1 cellular context compared by ENCODE assay signal in the genomic region with DNA sequence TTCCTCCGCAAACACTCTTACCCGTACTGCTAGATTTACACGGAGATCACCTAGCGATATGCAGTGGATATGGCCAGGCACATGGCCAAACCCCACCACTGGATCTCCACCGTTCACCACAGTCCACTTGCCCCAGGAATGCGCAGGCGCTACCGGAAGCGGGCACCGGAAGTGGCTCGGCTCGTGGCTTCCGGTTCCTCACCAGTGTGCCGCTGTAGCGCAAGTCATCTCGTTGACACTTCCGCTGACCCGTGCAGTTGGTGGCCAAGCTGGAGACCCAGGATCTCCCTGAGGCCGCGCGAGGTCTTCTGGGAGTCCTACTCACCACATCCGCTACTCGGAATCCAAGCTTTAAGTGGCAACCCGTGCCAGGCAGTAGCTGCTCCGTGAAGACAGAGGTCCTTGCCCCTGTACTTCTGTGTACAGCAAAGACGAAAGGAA.
TF ChIP-seq lines count a peak whose summit lies in the region.

No MANE protein-coding gene starts in this region.

TF ChIP-seq in GM12878, 131 proteins besides CTCF, POLR2A, EP300 and RAD21 (continues in another document):
- TF ChIP-seq FOS (IDR thresholded peaks at IDR 0.05; ENCODE audit: borderline replicate concordance, extremely low read depth, insufficient read length) (no peak), TARDBP (IDR thresholded peaks at IDR 0.05; ENCODE audit: borderline replicate concordance) (no peak), BCL11A (IDR thresholded peaks at IDR 0.05; ENCODE audit: low read depth, low read length) (no peak), TAF1 (IDR thresholded peaks at IDR 0.05; ENCODE audit: borderline replicate concordance, low read depth, low read length) (no peak), NFYA (IDR thresholded peaks at IDR 0.05; ENCODE audit: borderline replicate concordance, low read depth, low read length) (no peak), MTA3 (IDR thresholded peaks at IDR 0.05; ENCODE audit: borderline replicate concordance, low read length) (no peak), HCFC1 (IDR thresholded peaks at IDR 0.05; ENCODE audit: low read length) (no peak), BHLHE40 (IDR thresholded peaks at IDR 0.05; ENCODE audit: borderline replicate concordance in 1 of 2, low read depth in 2 of 2, low read length in 1 of 2) (no peak), YY1 (IDR thresholded peaks at IDR 0.05; ENCODE audit: low read depth, low read length) (no peak), ZNF274 (IDR thresholded peaks at IDR 0.05; ENCODE audit: insufficient read depth, insufficient read length) (no peak), GATAD2B (conservative IDR thresholded peaks at IDR 0.05; ENCODE audit: low read depth) (no peak), NR2C1 (IDR thresholded peaks at IDR 0.05) (no peak), NR2F1 (conservative IDR thresholded peaks at IDR 0.05) (no peak), ETV6 (conservative IDR thresholded peaks at IDR 0.05 in 1 of 2, IDR thresholded peaks at IDR 0.05 in 1 of 2; ENCODE audit: borderline replicate concordance in 1 of 2, low read depth in 1 of 2) (peak in 1 of 2 experiments; percentile 56; a peak in 2 of 4 replicates), KDM1A (IDR thresholded peaks at IDR 0.05; ENCODE audit: borderline replicate concordance) (no peak), GABPA (IDR thresholded peaks at IDR 0.05; ENCODE audit: low read depth) (peak; percentile 92), TCF12 (IDR thresholded peaks at IDR 0.05; ENCODE audit: low read depth, low read length) (no peak), NRF1 (conservative IDR thresholded peaks at IDR 0.05; ENCODE audit: low read depth, low read length) (no peak), RCOR1 (conservative IDR thresholded peaks at IDR 0.05; ENCODE audit: low read depth, low read length) (no peak)
- TF ChIP-seq, protein P1, sequence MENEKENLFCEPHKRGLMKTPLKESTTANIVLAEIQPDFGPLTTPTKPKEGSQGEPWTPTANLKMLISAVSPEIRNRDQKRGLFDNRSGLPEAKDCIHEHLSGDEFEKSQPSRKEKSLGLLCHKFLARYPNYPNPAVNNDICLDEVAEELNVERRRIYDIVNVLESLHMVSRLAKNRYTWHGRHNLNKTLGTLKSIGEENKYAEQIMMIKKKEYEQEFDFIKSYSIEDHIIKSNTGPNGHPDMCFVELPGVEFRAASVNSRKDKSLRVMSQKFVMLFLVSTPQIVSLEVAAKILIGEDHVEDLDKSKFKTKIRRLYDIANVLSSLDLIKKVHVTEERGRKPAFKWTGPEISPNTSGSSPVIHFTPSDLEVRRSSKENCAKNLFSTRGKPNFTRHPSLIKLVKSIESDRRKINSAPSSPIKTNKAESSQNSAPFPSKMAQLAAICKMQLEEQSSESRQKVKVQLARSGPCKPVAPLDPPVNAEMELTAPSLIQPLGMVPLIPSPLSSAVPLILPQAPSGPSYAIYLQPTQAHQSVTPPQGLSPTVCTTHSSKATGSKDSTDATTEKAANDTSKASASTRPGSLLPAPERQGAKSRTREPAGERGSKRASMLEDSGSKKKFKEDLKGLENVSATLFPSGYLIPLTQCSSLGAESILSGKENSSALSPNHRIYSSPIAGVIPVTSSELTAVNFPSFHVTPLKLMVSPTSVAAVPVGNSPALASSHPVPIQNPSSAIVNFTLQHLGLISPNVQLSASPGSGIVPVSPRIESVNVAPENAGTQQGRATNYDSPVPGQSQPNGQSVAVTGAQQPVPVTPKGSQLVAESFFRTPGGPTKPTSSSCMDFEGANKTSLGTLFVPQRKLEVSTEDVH (IDR thresholded peaks at IDR 0.05; ENCODE audit: low read depth, partially characterized antibody), result no peak
- TF ChIP-seq, protein P2, sequence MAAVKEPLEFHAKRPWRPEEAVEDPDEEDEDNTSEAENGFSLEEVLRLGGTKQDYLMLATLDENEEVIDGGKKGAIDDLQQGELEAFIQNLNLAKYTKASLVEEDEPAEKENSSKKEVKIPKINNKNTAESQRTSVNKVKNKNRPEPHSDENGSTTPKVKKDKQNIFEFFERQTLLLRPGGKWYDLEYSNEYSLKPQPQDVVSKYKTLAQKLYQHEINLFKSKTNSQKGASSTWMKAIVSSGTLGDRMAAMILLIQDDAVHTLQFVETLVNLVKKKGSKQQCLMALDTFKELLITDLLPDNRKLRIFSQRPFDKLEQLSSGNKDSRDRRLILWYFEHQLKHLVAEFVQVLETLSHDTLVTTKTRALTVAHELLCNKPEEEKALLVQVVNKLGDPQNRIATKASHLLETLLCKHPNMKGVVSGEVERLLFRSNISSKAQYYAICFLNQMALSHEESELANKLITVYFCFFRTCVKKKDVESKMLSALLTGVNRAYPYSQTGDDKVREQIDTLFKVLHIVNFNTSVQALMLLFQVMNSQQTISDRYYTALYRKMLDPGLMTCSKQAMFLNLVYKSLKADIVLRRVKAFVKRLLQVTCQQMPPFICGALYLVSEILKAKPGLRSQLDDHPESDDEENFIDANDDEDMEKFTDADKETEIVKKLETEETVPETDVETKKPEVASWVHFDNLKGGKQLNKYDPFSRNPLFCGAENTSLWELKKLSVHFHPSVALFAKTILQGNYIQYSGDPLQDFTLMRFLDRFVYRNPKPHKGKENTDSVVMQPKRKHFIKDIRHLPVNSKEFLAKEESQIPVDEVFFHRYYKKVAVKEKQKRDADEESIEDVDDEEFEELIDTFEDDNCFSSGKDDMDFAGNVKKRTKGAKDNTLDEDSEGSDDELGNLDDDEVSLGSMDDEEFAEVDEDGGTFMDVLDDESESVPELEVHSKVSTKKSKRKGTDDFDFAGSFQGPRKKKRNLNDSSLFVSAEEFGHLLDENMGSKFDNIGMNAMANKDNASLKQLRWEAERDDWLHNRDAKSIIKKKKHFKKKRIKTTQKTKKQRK (IDR thresholded peaks at IDR 0.05; ENCODE audit: low read depth, low read length), result no peak
- TF ChIP-seq, protein P3, sequence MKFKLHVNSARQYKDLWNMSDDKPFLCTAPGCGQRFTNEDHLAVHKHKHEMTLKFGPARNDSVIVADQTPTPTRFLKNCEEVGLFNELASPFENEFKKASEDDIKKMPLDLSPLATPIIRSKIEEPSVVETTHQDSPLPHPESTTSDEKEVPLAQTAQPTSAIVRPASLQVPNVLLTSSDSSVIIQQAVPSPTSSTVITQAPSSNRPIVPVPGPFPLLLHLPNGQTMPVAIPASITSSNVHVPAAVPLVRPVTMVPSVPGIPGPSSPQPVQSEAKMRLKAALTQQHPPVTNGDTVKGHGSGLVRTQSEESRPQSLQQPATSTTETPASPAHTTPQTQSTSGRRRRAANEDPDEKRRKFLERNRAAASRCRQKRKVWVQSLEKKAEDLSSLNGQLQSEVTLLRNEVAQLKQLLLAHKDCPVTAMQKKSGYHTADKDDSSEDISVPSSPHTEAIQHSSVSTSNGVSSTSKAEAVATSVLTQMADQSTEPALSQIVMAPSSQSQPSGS (IDR thresholded peaks at IDR 0.05; ENCODE audit: low read length), result no peak
- TF ChIP-seq, protein P4, sequence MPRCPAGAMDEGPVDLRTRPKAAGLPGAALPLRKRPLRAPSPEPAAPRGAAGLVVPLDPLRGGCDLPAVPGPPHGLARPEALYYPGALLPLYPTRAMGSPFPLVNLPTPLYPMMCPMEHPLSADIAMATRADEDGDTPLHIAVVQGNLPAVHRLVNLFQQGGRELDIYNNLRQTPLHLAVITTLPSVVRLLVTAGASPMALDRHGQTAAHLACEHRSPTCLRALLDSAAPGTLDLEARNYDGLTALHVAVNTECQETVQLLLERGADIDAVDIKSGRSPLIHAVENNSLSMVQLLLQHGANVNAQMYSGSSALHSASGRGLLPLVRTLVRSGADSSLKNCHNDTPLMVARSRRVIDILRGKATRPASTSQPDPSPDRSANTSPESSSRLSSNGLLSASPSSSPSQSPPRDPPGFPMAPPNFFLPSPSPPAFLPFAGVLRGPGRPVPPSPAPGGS (IDR thresholded peaks at IDR 0.05; ENCODE audit: borderline replicate concordance, insufficient read depth, low read depth, low read length, poor library complexity, severe bottlenecking), result no peak
- TF ChIP-seq, protein P5, sequence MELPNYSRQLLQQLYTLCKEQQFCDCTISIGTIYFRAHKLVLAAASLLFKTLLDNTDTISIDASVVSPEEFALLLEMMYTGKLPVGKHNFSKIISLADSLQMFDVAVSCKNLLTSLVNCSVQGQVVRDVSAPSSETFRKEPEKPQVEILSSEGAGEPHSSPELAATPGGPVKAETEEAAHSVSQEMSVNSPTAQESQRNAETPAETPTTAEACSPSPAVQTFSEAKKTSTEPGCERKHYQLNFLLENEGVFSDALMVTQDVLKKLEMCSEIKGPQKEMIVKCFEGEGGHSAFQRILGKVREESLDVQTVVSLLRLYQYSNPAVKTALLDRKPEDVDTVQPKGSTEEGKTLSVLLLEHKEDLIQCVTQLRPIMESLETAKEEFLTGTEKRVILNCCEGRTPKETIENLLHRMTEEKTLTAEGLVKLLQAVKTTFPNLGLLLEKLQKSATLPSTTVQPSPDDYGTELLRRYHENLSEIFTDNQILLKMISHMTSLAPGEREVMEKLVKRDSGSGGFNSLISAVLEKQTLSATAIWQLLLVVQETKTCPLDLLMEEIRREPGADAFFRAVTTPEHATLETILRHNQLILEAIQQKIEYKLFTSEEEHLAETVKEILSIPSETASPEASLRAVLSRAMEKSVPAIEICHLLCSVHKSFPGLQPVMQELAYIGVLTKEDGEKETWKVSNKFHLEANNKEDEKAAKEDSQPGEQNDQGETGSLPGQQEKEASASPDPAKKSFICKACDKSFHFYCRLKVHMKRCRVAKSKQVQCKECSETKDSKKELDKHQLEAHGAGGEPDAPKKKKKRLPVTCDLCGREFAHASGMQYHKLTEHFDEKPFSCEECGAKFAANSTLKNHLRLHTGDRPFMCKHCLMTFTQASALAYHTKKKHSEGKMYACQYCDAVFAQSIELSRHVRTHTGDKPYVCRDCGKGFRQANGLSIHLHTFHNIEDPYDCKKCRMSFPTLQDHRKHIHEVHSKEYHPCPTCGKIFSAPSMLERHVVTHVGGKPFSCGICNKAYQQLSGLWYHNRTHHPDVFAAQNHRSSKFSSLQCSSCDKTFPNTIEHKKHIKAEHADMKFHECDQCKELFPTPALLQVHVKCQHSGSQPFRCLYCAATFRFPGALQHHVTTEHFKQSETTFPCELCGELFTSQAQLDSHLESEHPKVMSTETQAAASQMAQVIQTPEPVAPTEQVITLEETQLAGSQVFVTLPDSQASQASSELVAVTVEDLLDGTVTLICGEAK (IDR thresholded peaks at IDR 0.05; ENCODE audit: borderline replicate concordance), result peak; percentile 74; the same call in 1 of the 2 replicates
- TF ChIP-seq, protein P6, sequence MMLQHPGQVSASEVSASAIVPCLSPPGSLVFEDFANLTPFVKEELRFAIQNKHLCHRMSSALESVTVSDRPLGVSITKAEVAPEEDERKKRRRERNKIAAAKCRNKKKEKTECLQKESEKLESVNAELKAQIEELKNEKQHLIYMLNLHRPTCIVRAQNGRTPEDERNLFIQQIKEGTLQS (IDR thresholded peaks at IDR 0.05; ENCODE audit: borderline replicate concordance, extremely low read depth, low read depth, low read length), result no peak
- TF ChIP-seq, protein P7, sequence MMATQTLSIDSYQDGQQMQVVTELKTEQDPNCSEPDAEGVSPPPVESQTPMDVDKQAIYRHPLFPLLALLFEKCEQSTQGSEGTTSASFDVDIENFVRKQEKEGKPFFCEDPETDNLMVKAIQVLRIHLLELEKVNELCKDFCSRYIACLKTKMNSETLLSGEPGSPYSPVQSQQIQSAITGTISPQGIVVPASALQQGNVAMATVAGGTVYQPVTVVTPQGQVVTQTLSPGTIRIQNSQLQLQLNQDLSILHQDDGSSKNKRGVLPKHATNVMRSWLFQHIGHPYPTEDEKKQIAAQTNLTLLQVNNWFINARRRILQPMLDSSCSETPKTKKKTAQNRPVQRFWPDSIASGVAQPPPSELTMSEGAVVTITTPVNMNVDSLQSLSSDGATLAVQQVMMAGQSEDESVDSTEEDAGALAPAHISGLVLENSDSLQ (IDR thresholded peaks at IDR 0.05), result no peak
- TF ChIP-seq, protein P8, sequence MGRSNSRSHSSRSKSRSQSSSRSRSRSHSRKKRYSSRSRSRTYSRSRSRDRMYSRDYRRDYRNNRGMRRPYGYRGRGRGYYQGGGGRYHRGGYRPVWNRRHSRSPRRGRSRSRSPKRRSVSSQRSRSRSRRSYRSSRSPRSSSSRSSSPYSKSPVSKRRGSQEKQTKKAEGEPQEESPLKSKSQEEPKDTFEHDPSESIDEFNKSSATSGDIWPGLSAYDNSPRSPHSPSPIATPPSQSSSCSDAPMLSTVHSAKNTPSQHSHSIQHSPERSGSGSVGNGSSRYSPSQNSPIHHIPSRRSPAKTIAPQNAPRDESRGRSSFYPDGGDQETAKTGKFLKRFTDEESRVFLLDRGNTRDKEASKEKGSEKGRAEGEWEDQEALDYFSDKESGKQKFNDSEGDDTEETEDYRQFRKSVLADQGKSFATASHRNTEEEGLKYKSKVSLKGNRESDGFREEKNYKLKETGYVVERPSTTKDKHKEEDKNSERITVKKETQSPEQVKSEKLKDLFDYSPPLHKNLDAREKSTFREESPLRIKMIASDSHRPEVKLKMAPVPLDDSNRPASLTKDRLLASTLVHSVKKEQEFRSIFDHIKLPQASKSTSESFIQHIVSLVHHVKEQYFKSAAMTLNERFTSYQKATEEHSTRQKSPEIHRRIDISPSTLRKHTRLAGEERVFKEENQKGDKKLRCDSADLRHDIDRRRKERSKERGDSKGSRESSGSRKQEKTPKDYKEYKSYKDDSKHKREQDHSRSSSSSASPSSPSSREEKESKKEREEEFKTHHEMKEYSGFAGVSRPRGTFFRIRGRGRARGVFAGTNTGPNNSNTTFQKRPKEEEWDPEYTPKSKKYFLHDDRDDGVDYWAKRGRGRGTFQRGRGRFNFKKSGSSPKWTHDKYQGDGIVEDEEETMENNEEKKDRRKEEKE (IDR thresholded peaks at IDR 0.05), result no peak
- TF ChIP-seq, protein P9, sequence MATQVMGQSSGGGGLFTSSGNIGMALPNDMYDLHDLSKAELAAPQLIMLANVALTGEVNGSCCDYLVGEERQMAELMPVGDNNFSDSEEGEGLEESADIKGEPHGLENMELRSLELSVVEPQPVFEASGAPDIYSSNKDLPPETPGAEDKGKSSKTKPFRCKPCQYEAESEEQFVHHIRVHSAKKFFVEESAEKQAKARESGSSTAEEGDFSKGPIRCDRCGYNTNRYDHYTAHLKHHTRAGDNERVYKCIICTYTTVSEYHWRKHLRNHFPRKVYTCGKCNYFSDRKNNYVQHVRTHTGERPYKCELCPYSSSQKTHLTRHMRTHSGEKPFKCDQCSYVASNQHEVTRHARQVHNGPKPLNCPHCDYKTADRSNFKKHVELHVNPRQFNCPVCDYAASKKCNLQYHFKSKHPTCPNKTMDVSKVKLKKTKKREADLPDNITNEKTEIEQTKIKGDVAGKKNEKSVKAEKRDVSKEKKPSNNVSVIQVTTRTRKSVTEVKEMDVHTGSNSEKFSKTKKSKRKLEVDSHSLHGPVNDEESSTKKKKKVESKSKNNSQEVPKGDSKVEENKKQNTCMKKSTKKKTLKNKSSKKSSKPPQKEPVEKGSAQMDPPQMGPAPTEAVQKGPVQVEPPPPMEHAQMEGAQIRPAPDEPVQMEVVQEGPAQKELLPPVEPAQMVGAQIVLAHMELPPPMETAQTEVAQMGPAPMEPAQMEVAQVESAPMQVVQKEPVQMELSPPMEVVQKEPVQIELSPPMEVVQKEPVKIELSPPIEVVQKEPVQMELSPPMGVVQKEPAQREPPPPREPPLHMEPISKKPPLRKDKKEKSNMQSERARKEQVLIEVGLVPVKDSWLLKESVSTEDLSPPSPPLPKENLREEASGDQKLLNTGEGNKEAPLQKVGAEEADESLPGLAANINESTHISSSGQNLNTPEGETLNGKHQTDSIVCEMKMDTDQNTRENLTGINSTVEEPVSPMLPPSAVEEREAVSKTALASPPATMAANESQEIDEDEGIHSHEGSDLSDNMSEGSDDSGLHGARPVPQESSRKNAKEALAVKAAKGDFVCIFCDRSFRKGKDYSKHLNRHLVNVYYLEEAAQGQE (IDR thresholded peaks at IDR 0.05; ENCODE audit: low read depth, low read length), result no peak
- TF ChIP-seq, protein P10, sequence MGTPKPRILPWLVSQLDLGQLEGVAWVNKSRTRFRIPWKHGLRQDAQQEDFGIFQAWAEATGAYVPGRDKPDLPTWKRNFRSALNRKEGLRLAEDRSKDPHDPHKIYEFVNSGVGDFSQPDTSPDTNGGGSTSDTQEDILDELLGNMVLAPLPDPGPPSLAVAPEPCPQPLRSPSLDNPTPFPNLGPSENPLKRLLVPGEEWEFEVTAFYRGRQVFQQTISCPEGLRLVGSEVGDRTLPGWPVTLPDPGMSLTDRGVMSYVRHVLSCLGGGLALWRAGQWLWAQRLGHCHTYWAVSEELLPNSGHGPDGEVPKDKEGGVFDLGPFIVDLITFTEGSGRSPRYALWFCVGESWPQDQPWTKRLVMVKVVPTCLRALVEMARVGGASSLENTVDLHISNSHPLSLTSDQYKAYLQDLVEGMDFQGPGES (IDR thresholded peaks at IDR 0.05), result no peak
